ENCODE assay signal across 26 cellular contexts in genomic region chr9:89629096-89629976, GRCh38.
"Had no signal": no experiment of that assay in that cellular context is flagged by ENCODE, and none has a peak within 500 bp of the region (broad histone marks: within the 10 kb centered on the region; RNA-seq: fewer than 3 reads in every experiment).

No MANE protein-coding gene starts in this region.

- H3K27me3 Mint-ChIP-seq: activated CD4-positive, alpha-beta T cell treated with anti-CD3 and anti-CD28 coated beads for 36 hours; activated naive CD4-positive, alpha-beta T cell treated with anti-CD3 and anti-CD28 coated beads, Interleukin-2, amount 50 U/mL, for 24 hours had no signal

- H3K36me3 ChIP-seq: breast epithelium, Peyer's patch, SJCRH30 had no signal

- H3K27ac Mint-ChIP-seq: activated CD4-positive, alpha-beta T cell treated with anti-CD3 and anti-CD28 coated beads for 36 hours; activated naive CD4-positive, alpha-beta T cell treated with anti-CD3 and anti-CD28 coated beads, Interleukin-2, amount 50 U/mL, for 24 hours had no signal

- H3K4me1 Mint-ChIP-seq: activated CD4-positive, alpha-beta T cell treated with anti-CD3 and anti-CD28 coated beads for 36 hours; activated naive CD4-positive, alpha-beta T cell treated with anti-CD3 and anti-CD28 coated beads, Interleukin-2, amount 50 U/mL, for 24 hours had no signal

- H3K4me2 ChIP-seq: SK-N-SH had no signal

- H3K27me3 ChIP-seq: breast epithelium, Peyer's patch, SJCRH30 had no signal

- H3K27ac ChIP-seq: breast epithelium, Peyer's patch, RWPE1, SJCRH30, VCaP had no signal

- ATAC-seq: activated CD4-positive, alpha-beta T cell treated with anti-CD3 and anti-CD28 coated beads for 36 hours; K562 had no signal

- H3K9me3 ChIP-seq: breast epithelium, Peyer's patch, SJCRH30, SK-N-SH had no signal

- H3K4me3 Mint-ChIP-seq: activated CD4-positive, alpha-beta T cell treated with anti-CD3 and anti-CD28 coated beads for 36 hours; activated naive CD4-positive, alpha-beta T cell treated with anti-CD3 and anti-CD28 coated beads, Interleukin-2, amount 50 U/mL, for 24 hours had no signal

- DNase-seq: activated CD4-positive, alpha-beta T cell treated with anti-CD3 and anti-CD28 coated beads for 36 hours; activated CD4-positive, CD25-positive, alpha-beta regulatory T cell; activated effector memory CD4-positive, alpha-beta T cell treated with Interleukin-2 at 50 U/mL for 16 hours; activated naive CD4-positive, alpha-beta T cell; activated T-cell treated with anti-CD3 and anti-CD28 coated beads for 4 hours; aorta; central memory CD4-positive, alpha-beta T cell; Karpas-422; MM.1S; NCI-H1092; NCI-H1417; NCI-H1930; NCI-H2171; NCI-H226; NCI-H510A; NCI-H69; NK-92 treated with Interleukin-12 subunit alpha and Interleukin-12 subunit beta, amount 100 ng/mL, for 24 hours; Peyer's patch; Right ventricle myocardium superior; SJCRH30; SK-N-SH had no signal

- H3K4me1 ChIP-seq: breast epithelium, Peyer's patch had no signal

- H3K4me3 ChIP-seq: breast epithelium, K562, Peyer's patch, SJCRH30 had no signal

- H3K9me3 Mint-ChIP-seq: activated naive CD4-positive, alpha-beta T cell treated with anti-CD3 and anti-CD28 coated beads, Interleukin-2, amount 50 U/mL, for 24 hours had no signal

- H3K36me3 Mint-ChIP-seq: activated naive CD4-positive, alpha-beta T cell treated with anti-CD3 and anti-CD28 coated beads, Interleukin-2, amount 50 U/mL, for 24 hours had no signal
